In genomic region chr5:132094393-132095076, GRCh38 we compare ENCODE assay signal across 9 cellular contexts. TPM values are rescaled to one million over a fixed set of nuclear protein-coding genes. Genes with fewer than 3 reads are reported as not detected.
DNase-seq lines count a peak whose midpoint lies in the region; ATAC-seq and TF ChIP-seq lines count a peak whose summit lies in the region.
"Had no signal": no experiment of that assay in that cellular context is flagged by ENCODE, and none has a peak within 500 bp of the region (broad histone marks: within the 10 kb centered on the region; RNA-seq: fewer than 3 reads in every experiment).

No MANE protein-coding gene starts in this region.

- TF ChIP-seq CTCF in AG09319 (IDR thresholded peaks at IDR 0.05; ENCODE audit: low read depth, low read length): no peak
- TF ChIP-seq CTCF in lower lobe of right lung (IDR thresholded peaks at IDR 0.05): no peak
- no peak for TF ChIP-seq CTCF in upper lobe of right lung (IDR thresholded peaks at IDR 0.05)

- H3K27me3 ChIP-seq in lower lobe of right lung (ENCODE audit: low read depth) (no peaks in the 10 kb centered on the region), upper lobe of right lung (no peaks in the 10 kb centered on the region)

- intact Hi-C loops in lower lobe of right lung (cut with DNase I): no loop called here
- intact Hi-C loops in upper lobe of right lung (cut with DNase I): no loop called here

- H3K36me3 ChIP-seq in lower lobe of right lung (no peaks in the 10 kb centered on the region), upper lobe of right lung (no peaks in the 10 kb centered on the region)

- peaks cover 14% of the 10 kb centered on the region for H3K4me1 ChIP-seq in lower lobe of right lung
- peaks cover 4% of the 10 kb centered on the region for H3K4me1 ChIP-seq in upper lobe of right lung

- peak in 1 of 2 donors; percentile 28 for ATAC-seq in lower lobe of right lung
- ATAC-seq in upper lobe of right lung: no peak

- H3K9me3 ChIP-seq in lower lobe of right lung (no peaks in the 10 kb centered on the region), upper lobe of right lung (no peaks in the 10 kb centered on the region)

- H3K4me3 ChIP-seq in lower lobe of right lung: no peak overlapping the region
- H3K4me3 ChIP-seq in upper lobe of right lung: no peak overlapping the region

- H3K27ac ChIP-seq in lower lobe of right lung (no peak overlapping the region), upper lobe of right lung (no peak overlapping the region)

- DNase-seq in AG09319 (ENCODE audit: extremely low read depth, low read depth) (peak; percentile 77), HPDE6-E6E7 (ENCODE audit: extremely low spot score) (peak; percentile 66), astrocyte of the hippocampus (ENCODE audit: low read depth, low spot score) (peak; percentile 78), lower lobe of right lung (peak; percentile 26), OCI-M2 (lab: John Stamatoyannopoulos, UW; ENCODE audit: unreplicated experiment) (no peak), upper lobe of right lung (no peak), NCI-H510A (lab: John Stamatoyannopoulos, UW) (no peak)
- DNase-seq in stimulated activated CD4-positive, alpha-beta T cell treated with anti-CD3 and anti-CD28 coated beads, Interleukin-1b, Interleukin-23, amount 100 ng/mL, for 48 hours: no peak
- DNase-seq: Kasumi-1 had no signal

RNA-seq across cellular contexts. Expression of gene CSF2, which starts 20.9 kb away (rescaled TPM):
- total RNA-seq in lower lobe of right lung: 3.9 TPM
- total RNA-seq in upper lobe of right lung: 7.1 TPM

RNA-seq across cellular contexts. Expression of gene IL3, which starts 34.1 kb away (rescaled TPM):
- total RNA-seq in lower lobe of right lung (not detected), upper lobe of right lung (not detected)

Comparison
In these comparisons a context has a peak if more than half of its experiments do, and no peak if none do; other contexts are left out.
1. DNase-seq: peak in AG09319 (single experiment), HPDE6-E6E7 (single experiment), astrocyte of the hippocampus (single experiment) and lower lobe of right lung (single experiment); none in OCI-M2 (single experiment), upper lobe of right lung (single experiment), stimulated activated CD4-positive, alpha-beta T cell treated with anti-CD3 and anti-CD28 coated beads, Interleukin-1b, Interleukin-23, amount 100 ng/mL, for 48 hours (single experiment) and NCI-H510A (single experiment).